In genomic region chr6:147000545-147001488, GRCh38 we compare ENCODE assay signal across 14 cellular contexts.
DNase-seq lines count a peak whose midpoint lies in the region; ATAC-seq, FAIRE-seq and TF ChIP-seq lines count a peak whose summit lies in the region.
"Had no signal": no experiment of that assay in that cellular context is flagged by ENCODE, and none has a peak within 500 bp of the region (broad histone marks: within the 10 kb centered on the region; RNA-seq: fewer than 3 reads in every experiment).

No MANE protein-coding gene starts in this region.

- H3K9me2 ChIP-seq in MM.1S (replicated peaks; ENCODE audit: insufficient read depth, low read length) = no peaks in the 10 kb centered on the region

- H3K27ac Mint-ChIP-seq in HFFc6 = peak overlapping the region; percentile 63
- H3K27ac Mint-ChIP-seq in stimulated activated naive CD8-positive, alpha-beta T cell treated with anti-CD3 and anti-CD28 coated beads, Interleukin-15, amount 100 ng/mL, for 72 hours = no peak overlapping the region

- 37% methylated on average over 9 of the region's 9 CpGs for WGBS in A549 (ENCODE audit: missing lambda C conversion rate)

- in situ Hi-C loops in astrocyte of the cerebellum (cut with HindIII; ENCODE audit: low sequenced_read_pairs) = no loop called here

- H3K4me3 Mint-ChIP-seq in HFFc6 = peak overlapping the region; percentile 83
- no peak overlapping the region for H3K4me3 Mint-ChIP-seq in stimulated activated naive CD8-positive, alpha-beta T cell treated with anti-CD3 and anti-CD28 coated beads, Interleukin-15, amount 100 ng/mL, for 72 hours

- H3K27me3 ChIP-seq in MM.1S (replicated peaks; ENCODE audit: insufficient read depth, low read length) = no peaks in the 10 kb centered on the region
- H3K27me3 ChIP-seq: breast epithelium, gastroesophageal sphincter, neutrophil had no signal

- no peak overlapping the region for H3K9ac ChIP-seq in MM.1S (ENCODE audit: low read length)

- H3K4me2 ChIP-seq in A549 (peak overlapping the region; percentile 58), MM.1S (ENCODE audit: low read depth, low read length) (no peak overlapping the region)

- H3K4me1 ChIP-seq in A549 = peaks cover 26% of the 10 kb centered on the region
- no peaks in the 10 kb centered on the region for H3K4me1 ChIP-seq in MM.1S (ENCODE audit: low read length)
- H3K4me1 ChIP-seq: breast epithelium had no signal

- no peak for TF ChIP-seq POLR2A in A549 (IDR thresholded peaks at IDR 0.05; ENCODE audit: low read length)

- peaks cover 34% of the 10 kb centered on the region for H3K4me1 Mint-ChIP-seq in HFFc6 (ENCODE audit: low read depth)
- H3K4me1 Mint-ChIP-seq in stimulated activated naive CD8-positive, alpha-beta T cell treated with anti-CD3 and anti-CD28 coated beads, Interleukin-15, amount 100 ng/mL, for 72 hours = no peaks in the 10 kb centered on the region

- H3K4me3 ChIP-seq in A549 (no peak overlapping the region), astrocyte of the cerebellum (ENCODE audit: low read depth, low read length) (no peak overlapping the region), MM.1S (ENCODE audit: low read length) (no peak overlapping the region)
- H3K4me3 ChIP-seq: breast epithelium, gastroesophageal sphincter had no signal

- H3K27ac ChIP-seq in A549 = peak overlapping the region; percentile 41 to 69
- no peak overlapping the region for H3K27ac ChIP-seq in MM.1S (ENCODE audit: low read length)
- H3K27ac ChIP-seq: gastroesophageal sphincter, neutrophil had no signal

- H3F3A ChIP-seq in MM.1S (ENCODE audit: insufficient read depth, low read length) = no peaks in the 10 kb centered on the region

- no peaks in the 10 kb centered on the region for H3K9me3 ChIP-seq in A549
- H3K9me3 ChIP-seq in MM.1S (replicated peaks; ENCODE audit: insufficient read depth, low read length) = no peaks in the 10 kb centered on the region
- H3K9me3 ChIP-seq: breast epithelium, gastroesophageal sphincter, neutrophil had no signal

- ATAC-seq in A549 = peak in 1 of 2 experiments; percentile 55; a peak in 3 of 6 replicates
- no peak for ATAC-seq in stimulated activated naive CD8-positive, alpha-beta T cell treated with anti-CD3 and anti-CD28 coated beads, Interleukin-15, amount 100 ng/mL, for 72 hours
- ATAC-seq: gastroesophageal sphincter; left colon; stimulated activated naive CD8-positive, alpha-beta T cell treated with anti-CD3 and anti-CD28 coated beads, Interleukin-15, Interleukin-2, amounts not matched to agents 100 U/mL and 50 U/mL, for 24 hours had no signal

- DNase-seq in A549 (ENCODE audit: low read depth in 1 of 2, low spot score in 1 of 2) = no peak
- DNase-seq in HFFc6 = peak; percentile 37
- DNase-seq in astrocyte of the cerebellum (ENCODE audit: low read depth) = peak; percentile 60
- DNase-seq in iris pigment epithelial cell (ENCODE audit: low read depth) = peak; percentile 83
- DNase-seq in stimulated activated naive CD8-positive, alpha-beta T cell treated with anti-CD3 and anti-CD28 coated beads, Interleukin-15, amount 100 ng/mL, for 72 hours = no peak
- no peak for DNase-seq in HUDEP-2 (lab: John Stamatoyannopoulos, UW; ENCODE audit: unreplicated experiment in 76 of 76)
- DNase-seq in stimulated activated CD4-positive, alpha-beta T cell treated with anti-CD3 and anti-CD28 coated beads, Interleukin-12 subunit alpha, Interleukin-12 subunit beta, amount 100 ng/mL, for 4 hours = no peak
- no peak for DNase-seq in MM.1S
- DNase-seq: left colon; NCI-H2171; stimulated activated naive CD8-positive, alpha-beta T cell treated with anti-CD3 and anti-CD28 coated beads, Interleukin-15, Interleukin-2, amounts not matched to agents 100 U/mL and 50 U/mL, for 24 hours had no signal

- TF ChIP-seq RAD21 in A549 (conservative IDR thresholded peaks at IDR 0.05 in 1 of 2, IDR thresholded peaks at IDR 0.05 in 1 of 2) = no peak

- CTCF ChIA-PET in A549 (lab: Yijun Ruan, JAX) = interaction anchor here (0.7 kb wide), 1 partner anchor 485 kb away, joined by 3 read pairs; no protein-coding TSS in a partner anchor

- no peak for TF ChIP-seq EP300 in A549 (IDR thresholded peaks at IDR 0.05)

- POLR2A ChIA-PET in A549 (lab: Yijun Ruan, JAX) = no interaction called here

- H4K20me1 ChIP-seq in MM.1S (ENCODE audit: insufficient read depth, low read length) = no peaks in the 10 kb centered on the region

- H3K36me3 ChIP-seq in MM.1S (replicated peaks; ENCODE audit: insufficient read depth, low read length) = no peaks in the 10 kb centered on the region
- H3K36me3 ChIP-seq: breast epithelium, gastroesophageal sphincter, neutrophil had no signal

- no peak overlapping the region for H2AFZ ChIP-seq in MM.1S (ENCODE audit: low read length)

- TF ChIP-seq CTCF in A549 (IDR thresholded peaks at IDR 0.05) (no peak), HFFc6 (IDR thresholded peaks at IDR 0.05) (no peak), astrocyte of the cerebellum (IDR thresholded peaks at IDR 0.05; ENCODE audit: low read depth, low read length, missing control alignments) (no peak), MM.1S (IDR thresholded peaks at IDR 0.05; ENCODE audit: low read length) (no peak)

- no peaks in the 10 kb centered on the region for H3K79me2 ChIP-seq in MM.1S (ENCODE audit: low read length)

- no peak for FAIRE-seq in A549 (lab: Jason Lieb, UNC)

- no peaks in the 10 kb centered on the region for H3K27me3 Mint-ChIP-seq in HFFc6 (ENCODE audit: insufficient read depth)
- no peaks in the 10 kb centered on the region for H3K27me3 Mint-ChIP-seq in stimulated activated naive CD8-positive, alpha-beta T cell treated with anti-CD3 and anti-CD28 coated beads, Interleukin-15, amount 100 ng/mL, for 72 hours

- no peaks in the 10 kb centered on the region for H3K36me3 Mint-ChIP-seq in HFFc6 (ENCODE audit: low read depth)

- H3K9me3 Mint-ChIP-seq in HFFc6 = no peaks in the 10 kb centered on the region
- H3K9me3 Mint-ChIP-seq in stimulated activated naive CD8-positive, alpha-beta T cell treated with anti-CD3 and anti-CD28 coated beads, Interleukin-15, amount 100 ng/mL, for 72 hours = no peaks in the 10 kb centered on the region

TF ChIP-seq in A549, 52 proteins besides CTCF, POLR2A, EP300 and RAD21:
- no peak for TF ChIP-seq EHF (CRISPR knock-in tag; IDR thresholded peaks at IDR 0.05)
- TF ChIP-seq MAZ (IDR thresholded peaks at IDR 0.05; ENCODE audit: borderline replicate concordance, low read depth, low read length) = no peak
- TF ChIP-seq HDAC2 (IDR thresholded peaks at IDR 0.05) = no peak
- TF ChIP-seq CBX2 (IDR thresholded peaks at IDR 0.05; ENCODE audit: borderline replicate concordance, low read depth) = no peak
- TF ChIP-seq SMC3 (IDR thresholded peaks at IDR 0.05) = no peak
- TF ChIP-seq CBX8 (IDR thresholded peaks at IDR 0.05) = no peak
- TF ChIP-seq FOXS1 (CRISPR knock-in tag; IDR thresholded peaks at IDR 0.05) = no peak
- no peak for TF ChIP-seq ATOH8 (CRISPR knock-in tag; IDR thresholded peaks at IDR 0.05; ENCODE audit: low read depth)
TF ChIP-seq in A549: peak in this region for 0.

Comparison
In these comparisons a context has a peak if more than half of its experiments do, and no peak if none do; other contexts are left out.
1. DNase-seq: peak in HFFc6 (single experiment), astrocyte of the cerebellum (single experiment) and iris pigment epithelial cell (single experiment); none in A549 (0 of 2), stimulated activated naive CD8-positive, alpha-beta T cell treated with anti-CD3 and anti-CD28 coated beads, Interleukin-15, amount 100 ng/mL, for 72 hours (0 of 2), HUDEP-2 (0 of 76), stimulated activated CD4-positive, alpha-beta T cell treated with anti-CD3 and anti-CD28 coated beads, Interleukin-12 subunit alpha, Interleukin-12 subunit beta, amount 100 ng/mL, for 4 hours (single experiment) and MM.1S (single experiment).